15 cellular contexts compared by ENCODE assay signal in genomic region chr2:27843992-27844391, GRCh38. TPM values are rescaled to one million over a fixed set of nuclear protein-coding genes. Genes with fewer than 3 reads are reported as not detected.
DNase-seq lines count a peak whose midpoint lies in the region; ATAC-seq and TF ChIP-seq lines count a peak whose summit lies in the region.
"Had no signal": no experiment of that assay in that cellular context is flagged by ENCODE, and none has a peak within 500 bp of the region (broad histone marks: within the 10 kb centered on the region; RNA-seq: fewer than 3 reads in every experiment).

No MANE protein-coding gene starts in this region.

- H3K36me3 ChIP-seq in breast epithelium: no peaks in the 10 kb centered on the region
- no peaks in the 10 kb centered on the region for H3K36me3 ChIP-seq in psoas muscle (ENCODE audit: insufficient read depth in 1 of 2, low read depth in 1 of 2)
- H3K36me3 ChIP-seq: BLaER1 had no signal

- intact Hi-C loops in MCF 10A (cut with micrococcal nuclease): no loop called here
- intact Hi-C loops in breast epithelium (cut with DNase I; ENCODE audit: low total_unique reads): no loop called here
- intact Hi-C loops in psoas muscle (cut with DNase I): no loop called here

- no peak for TF ChIP-seq POLR2A in breast epithelium (IDR thresholded peaks at IDR 0.05)

- WGBS in psoas muscle, 3 donors: 79 to 94% (median 85%) methylated on average over 7 of the region's 7 CpGs

- H3K27me3 ChIP-seq in breast epithelium (no peaks in the 10 kb centered on the region), psoas muscle (ENCODE audit: insufficient read depth in 3 of 3, low read length in 2 of 3) (no peaks in the 10 kb centered on the region)
- H3K27me3 ChIP-seq: BLaER1 had no signal

- no peaks in the 10 kb centered on the region for H3K9me3 Mint-ChIP-seq in MCF 10A (ENCODE audit: unreplicated experiment)
- H3K9me3 Mint-ChIP-seq: CD8-positive, alpha-beta memory T cell; HFFc6 had no signal

- H3K27ac Mint-ChIP-seq in MCF 10A (ENCODE audit: low read depth, unreplicated experiment): peak overlapping the region; percentile 66
- H3K27ac Mint-ChIP-seq: CD8-positive, alpha-beta memory T cell; HFFc6 had no signal

- POLR2A ChIA-PET in MCF 10A (lab: Yijun Ruan, JAX): interaction anchor here (0.6 to 2.2 kb wide), 5 partner anchors 11 to 453 kb away, joined by 3 to 7 read pairs (median 5); no protein-coding TSS in a partner anchor

- H3K9me3 ChIP-seq in breast epithelium (no peaks in the 10 kb centered on the region), psoas muscle (no peaks in the 10 kb centered on the region)
- H3K9me3 ChIP-seq: BLaER1 had no signal

- peaks cover 16% of the 10 kb centered on the region for H3K4me1 Mint-ChIP-seq in MCF 10A (ENCODE audit: insufficient read depth, unreplicated experiment)
- H3K4me1 Mint-ChIP-seq: CD8-positive, alpha-beta memory T cell had no signal

- peak in 2 of 4 donors; percentile 32 to 33 for ATAC-seq in psoas muscle
- ATAC-seq in HG02973 (IDR thresholded peaks at IDR 0.05; ENCODE audit: unreplicated experiment): no peak

- CTCF ChIA-PET in MCF 10A (lab: Yijun Ruan, JAX): interaction anchor here (0.7 to 2.0 kb wide), 2 partner anchors 9 to 11 kb away, joined by 3 to 7 read pairs; no protein-coding TSS in a partner anchor

- no peak for DNase-seq in MCF 10A (ENCODE audit: unreplicated experiment)
- no peak for DNase-seq in breast epithelium (ENCODE audit: low spot score in 2 of 2)
- DNase-seq in islet precursor cell: peak; percentile 67
- DNase-seq in psoas muscle: no peak
- DNase-seq in activated CD4-positive, alpha-beta T cell treated with anti-CD3 and anti-CD28 coated beads, Interleukin-2, amount 50 U/mL, for 4 hours: no peak
- no peak for DNase-seq in NCI-H2227 (lab: John Stamatoyannopoulos, UW; ENCODE audit: unreplicated experiment)
- no peak for DNase-seq in stimulated activated CD8-positive, alpha-beta memory T cell treated with anti-CD3 and anti-CD28 coated beads, Interleukin-4, amount 100 ng/mL, for 48 hours
- DNase-seq: AML-193; CD8-positive, alpha-beta memory T cell; DMS53; HCEC 1CT; HFFc6 had no signal

- H3K4me3 Mint-ChIP-seq in MCF 10A (ENCODE audit: unreplicated experiment): no peak overlapping the region
- H3K4me3 Mint-ChIP-seq: CD8-positive, alpha-beta memory T cell; HFFc6 had no signal

- H3K4me1 ChIP-seq in breast epithelium (no peaks in the 10 kb centered on the region), psoas muscle (peaks cover 21% of the 10 kb centered on the region)
- H3K4me1 ChIP-seq: BLaER1 had no signal

- H3K36me3 Mint-ChIP-seq in MCF 10A (ENCODE audit: insufficient read depth, unreplicated experiment): no peaks in the 10 kb centered on the region

- H3K4me3 ChIP-seq in breast epithelium (no peak overlapping the region), psoas muscle (no peak overlapping the region)
- H3K4me3 ChIP-seq: BLaER1 had no signal

- H3K27ac ChIP-seq in breast epithelium (no peak overlapping the region), psoas muscle (peak overlapping the region; percentile 60)
- H3K27ac ChIP-seq: 22Rv1, BLaER1 had no signal

- TF ChIP-seq CTCF in MCF 10A (IDR thresholded peaks at IDR 0.05; ENCODE audit: unreplicated experiment): no peak
- no peak for TF ChIP-seq CTCF in breast epithelium (IDR thresholded peaks at IDR 0.05)
- TF ChIP-seq CTCF in psoas muscle (IDR thresholded peaks at IDR 0.05): no peak

- no TSS peak for BruUV-seq in MCF 10A (replicated peaks; lab: Mats Ljungman, UMichigan)

- no peaks in the 10 kb centered on the region for H3K27me3 Mint-ChIP-seq in MCF 10A (ENCODE audit: insufficient read depth, unreplicated experiment)
- H3K27me3 Mint-ChIP-seq: CD8-positive, alpha-beta memory T cell had no signal

RNA-seq across cellular contexts. Expression of gene RBKS, which starts 46.2 kb away (rescaled TPM):
- total RNA-seq in MCF 10A (2022) (9.2 and 9.9 TPM in 2 replicates), breast epithelium (1 to 10 TPM; 1.1 to 5.1 (median 2.9) TPM), psoas muscle (1 to 10 TPM; 3.5 to 4.4 (median 3.8) TPM)
- 1 to 10 TPM; 4.1 to 7.3 (median 4.6) TPM for polyA plus RNA-seq in psoas muscle

RNA-seq across cellular contexts. Expression of gene BABAM2, which starts 46.5 kb away (rescaled TPM):
- total RNA-seq in MCF 10A (2022): 45.1 and 57.6 TPM in 2 replicates
- 10 to 100 TPM; 34.7 to 46.2 (median 37.4) TPM for total RNA-seq in breast epithelium
- 10 to 100 TPM; 48.2 to 74.5 (median 57.2) TPM for total RNA-seq in psoas muscle
- 10 to 100 TPM; 34.2 to 72.4 (median 40.6) TPM for polyA plus RNA-seq in psoas muscle
